ENCODE assay signal across 1 cellular context in genomic region chr19:36009220-36009619, GRCh38.
TF ChIP-seq lines count a peak whose summit lies in the region.

No MANE protein-coding gene starts in this region.

TF ChIP-seq in HepG2, 621 proteins besides CTCF, POLR2A, EP300 and RAD21:
- TF ChIP-seq ZNF777 (CRISPR knock-in tag; IDR thresholded peaks at IDR 0.05): 0 out of 2 replicates have a peak, but pooled peaks have one; percentile 6
- TF ChIP-seq PCBP2 (optimal IDR thresholded peaks at IDR 0.05; ENCODE audit: low read depth, low read length, poor library complexity, severe bottlenecking): no peak
